In the genomic region with DNA sequence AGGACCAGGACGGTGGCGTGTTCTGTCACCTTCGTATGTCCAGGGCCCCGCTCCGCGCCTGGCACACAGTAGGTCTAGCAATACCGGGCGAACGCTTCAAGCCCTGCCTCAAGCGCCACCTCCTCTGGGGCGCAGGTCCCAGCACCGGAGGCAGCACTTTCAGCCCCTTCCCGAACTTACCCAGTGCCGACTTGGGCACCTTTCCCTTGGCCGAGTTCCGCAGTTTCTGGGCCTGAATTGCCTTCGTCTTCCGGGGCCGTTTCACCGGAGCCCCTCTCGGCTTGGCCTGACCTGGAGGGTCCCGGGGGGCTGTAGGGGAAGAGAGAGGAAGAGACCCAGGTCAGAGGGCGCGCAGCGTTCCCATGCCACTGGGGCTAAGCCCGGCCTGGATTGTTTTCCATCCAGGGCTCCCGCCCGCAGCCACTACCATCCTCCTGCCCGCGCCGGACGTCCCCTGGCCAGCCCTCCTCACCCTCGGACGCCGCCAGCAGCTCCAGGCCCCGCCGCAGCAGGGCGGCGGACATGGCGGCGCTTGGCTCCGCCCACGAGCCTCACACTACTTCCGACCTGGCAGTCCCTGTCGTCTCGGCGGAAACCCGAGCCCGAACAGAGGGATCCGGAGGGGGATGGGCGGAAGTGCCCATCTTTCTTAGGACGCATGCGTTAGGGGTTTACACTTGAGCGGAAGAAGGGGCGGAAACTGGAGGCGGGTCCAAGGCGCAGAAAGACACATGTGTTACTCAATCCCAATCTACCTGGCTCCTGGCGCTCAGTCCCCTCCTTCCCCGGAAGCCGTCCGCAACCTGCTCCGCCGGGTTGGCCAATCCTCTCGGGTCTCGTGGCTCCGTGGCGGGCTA, we compare ENCODE assay signal across 8 cellular contexts. TPM values are rescaled to one million over a fixed set of nuclear protein-coding genes. Genes with fewer than 3 reads are reported as not detected.
A peak's percentile ranks its signal among the peaks of the same experiment; 100 is the strongest.
DNase-seq lines count a peak whose midpoint lies in the region; ATAC-seq and TF ChIP-seq lines count a peak whose summit lies in the region.

A gene with protein sequence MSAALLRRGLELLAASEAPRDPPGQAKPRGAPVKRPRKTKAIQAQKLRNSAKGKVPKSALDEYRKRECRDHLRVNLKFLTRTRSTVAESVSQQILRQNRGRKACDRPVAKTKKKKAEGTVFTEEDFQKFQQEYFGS (minus strand): TSS at position 534 of the 857 bp plus-strand sequence. CDS start 10 bp downstream, at position 524.

- H3K36me3 Mint-ChIP-seq in natural killer cell treated with Interleukin-12 subunit alpha and Interleukin-12 subunit beta and Interleukin-15 and Interleukin-18, amount 100 ng/mL, for 72 hours: peaks cover 20% of the 10 kb centered on the region

- H3K9me3 ChIP-seq in MG63: no peaks in the 10 kb centered on the region

- peak within 1 kb of the TSS; percentile 92 to 93 for H3K27ac Mint-ChIP-seq in natural killer cell treated with Interleukin-12 subunit alpha and Interleukin-12 subunit beta and Interleukin-15 and Interleukin-18, amount 100 ng/mL, for 72 hours

- ATAC-seq in natural killer cell treated with Interleukin-12 subunit alpha and Interleukin-12 subunit beta and Interleukin-15 and Interleukin-18, amount 100 ng/mL, for 72 hours: peak; percentile 92
- ATAC-seq in stimulated activated naive CD8-positive, alpha-beta T cell treated with anti-CD3 and anti-CD28 coated beads, Interleukin-15, Interleukin-2, amounts not matched to agents 100 U/mL and 50 U/mL, for 24 hours: peak; percentile 86

- peak within 1 kb of the TSS; percentile 85 for H3K4me3 Mint-ChIP-seq in natural killer cell treated with Interleukin-12 subunit alpha and Interleukin-12 subunit beta and Interleukin-15 and Interleukin-18, amount 100 ng/mL, for 72 hours

- TF ChIP-seq CTCF in fibroblast of pulmonary artery (IDR thresholded peaks at IDR 0.05; ENCODE audit: low read length, missing control alignments): no peak

- H3K27me3 ChIP-seq in H7 (ENCODE audit: control insufficient read depth, insufficient read depth, low read length) (no peaks in the 10 kb centered on the region), MG63 (no peaks in the 10 kb centered on the region)

- H3K36me3 ChIP-seq in H7 (replicated peaks; ENCODE audit: control insufficient read depth, insufficient read depth, low read length) (peaks cover 14% of the 10 kb centered on the region), MG63 (peaks cover 37% of the 10 kb centered on the region)

- peak within 1 kb of the TSS; percentile 98 for H3K4me3 ChIP-seq in H7 (ENCODE audit: insufficient read depth, low read depth, low read length)
- H3K4me3 ChIP-seq in MG63: peak within 1 kb of the TSS; percentile 86
- peak within 1 kb of the TSS; percentile 79 for H3K4me3 ChIP-seq in fibroblast of pulmonary artery (replicated peaks; ENCODE audit: low read depth, low read length)

- H3K27me3 Mint-ChIP-seq in natural killer cell treated with Interleukin-12 subunit alpha and Interleukin-12 subunit beta and Interleukin-15 and Interleukin-18, amount 100 ng/mL, for 72 hours: no peaks in the 10 kb centered on the region

- DNase-seq in ELF-1 (ENCODE audit: low read depth, low spot score) (peak; percentile 100), H7 (peak; percentile 97), MG63 (peak; percentile 98), SHP77 treated with DMSO at 0.1 percent for 48 hours (lab: John Stamatoyannopoulos, UW) (peak; percentile 99), fibroblast of pulmonary artery (ENCODE audit: low read depth) (peak; percentile 99)
- peak; percentile 100 for DNase-seq in activated effector memory CD4-positive, alpha-beta T cell treated with anti-CD3 and anti-CD28 coated beads, Interleukin-2, amount 50 U/mL, for 16 hours
- DNase-seq in natural killer cell treated with Interleukin-12 subunit alpha and Interleukin-12 subunit beta and Interleukin-15 and Interleukin-18, amount 100 ng/mL, for 72 hours (ENCODE audit: low spot score): peak; percentile 99
- DNase-seq in stimulated activated naive CD8-positive, alpha-beta T cell treated with anti-CD3 and anti-CD28 coated beads, Interleukin-15, Interleukin-2, amounts not matched to agents 100 U/mL and 50 U/mL, for 24 hours: peak; percentile 99

- H3K9me3 Mint-ChIP-seq in natural killer cell treated with Interleukin-12 subunit alpha and Interleukin-12 subunit beta and Interleukin-15 and Interleukin-18, amount 100 ng/mL, for 72 hours: no peaks in the 10 kb centered on the region

- peaks cover 49% of the 10 kb centered on the region in 2 donors for H3K4me1 Mint-ChIP-seq in natural killer cell treated with Interleukin-12 subunit alpha and Interleukin-12 subunit beta and Interleukin-15 and Interleukin-18, amount 100 ng/mL, for 72 hours (ENCODE audit: low read depth in 2 of 2)

RNA-seq across cellular contexts. Expression of the gene that starts here (rescaled TPM):
- 154 and 210 TPM in 2 replicates for total RNA-seq in H7 (2014; rRNA removed; shearing (Covaris generic))
- 138 and 161 TPM in 2 replicates for total RNA-seq in MG63 (2014; rRNA removed; shearing (Covaris generic); ENCODE audit: low replicate concordance)
- total RNA-seq in natural killer cell treated with Interleukin-12 subunit alpha and Interleukin-12 subunit beta and Interleukin-15 and Interleukin-18, amount 100 ng/mL, for 72 hours: 100 to 1,000 TPM in 1 of 2 donors, 10 to 100 TPM in 1; 84.1 to 122 TPM

Comparison
In these comparisons a context has a peak if more than half of its experiments do, and no peak if none do; other contexts are left out.
1. Peak in every context shown above with its lines: DNase-seq, ATAC-seq and H3K4me3 ChIP-seq.